9 cellular contexts compared by ENCODE assay signal in genomic region chr20:46286977-46287376, GRCh38. TPM values are rescaled to one million over a fixed set of nuclear protein-coding genes. Genes with fewer than 3 reads are reported as not detected.
"Had no signal": no experiment of that assay in that cellular context is flagged by ENCODE, and none has a peak within 500 bp of the region (broad histone marks: within the 10 kb centered on the region; RNA-seq: fewer than 3 reads in every experiment).

No MANE protein-coding gene starts in this region.

- ATAC-seq: GM12878 had no signal

- FAIRE-seq: G401.6, GM12878, GM12891, GM12892, GM18507, GM19239 had no signal

- H3K4me3 ChIP-seq: GM12878 had no signal

- DNase-seq: GDM1, GF-D8 had no signal

RNA-seq across cellular contexts. Expression of gene CDH22, which starts 21.3 kb away (rescaled TPM):
- total RNA-seq: G401, GM12878 had no signal
- polyA plus RNA-seq: GM12878 had no signal
